20 cellular contexts compared by ENCODE assay signal in the genomic region with DNA sequence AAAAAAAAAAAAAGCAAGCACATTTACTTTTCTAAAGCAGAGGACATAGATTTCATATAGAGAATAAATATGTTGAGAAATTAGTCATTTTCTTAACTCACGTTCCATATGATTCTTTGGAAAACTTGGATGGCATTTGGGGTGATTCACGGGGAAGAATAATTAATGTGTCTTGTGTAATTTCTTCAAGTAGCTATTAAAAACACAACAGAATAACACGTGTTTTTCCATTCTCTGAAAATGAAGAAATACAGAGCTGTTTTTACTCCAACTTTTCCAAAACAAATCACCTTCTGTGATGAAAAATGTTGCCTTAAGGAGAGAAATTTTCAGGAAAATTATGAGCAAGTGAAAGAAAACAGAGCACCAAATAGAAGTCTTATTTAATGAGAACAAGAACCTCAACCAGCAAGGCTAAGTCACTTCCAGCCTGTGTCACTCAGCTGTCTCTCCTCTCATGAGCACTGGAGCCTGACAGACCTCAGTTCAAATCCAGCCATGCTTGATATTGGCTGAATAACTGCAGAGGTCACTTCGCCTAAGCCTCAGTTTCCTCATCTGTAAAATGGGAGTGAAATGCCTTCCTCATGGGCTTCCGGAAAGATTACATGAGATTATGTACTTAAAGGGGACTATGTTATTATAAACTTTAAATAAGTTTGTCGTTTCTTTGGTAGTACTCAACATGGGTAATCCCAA. TPM values are rescaled to one million over a fixed set of nuclear protein-coding genes. Genes with fewer than 3 reads are reported as not detected.
DNase-seq lines count a peak whose midpoint lies in the region; ATAC-seq lines count a peak whose summit lies in the region.
"Had no signal": no experiment of that assay in that cellular context is flagged by ENCODE, and none has a peak within 500 bp of the region (broad histone marks: within the 10 kb centered on the region; RNA-seq: fewer than 3 reads in every experiment).

No MANE protein-coding gene starts in this region.

- no peaks in the 10 kb centered on the region for H3K36me3 Mint-ChIP-seq in activated CD8-positive, alpha-beta T cell treated with anti-CD3 and anti-CD28 coated beads, Interleukin-2, amount 10 ng/mL, durations not matched to agents 7 days and 5 days (ENCODE audit: low read depth)

- H3K27ac Mint-ChIP-seq in activated CD8-positive, alpha-beta T cell treated with anti-CD3 and anti-CD28 coated beads, Interleukin-2, amount 10 ng/mL, durations not matched to agents 7 days and 5 days = no peak overlapping the region

- DNase-seq in EH (ENCODE audit: low read depth) (peak; percentile 54), amniotic epithelial cell (ENCODE audit: low read depth) (peak; percentile 80), fibroblast of gingiva (ENCODE audit: low read depth) (peak; percentile 38), SW 1271 (lab: John Stamatoyannopoulos, UW) (no peak), KG1 (lab: John Stamatoyannopoulos, UW) (no peak), pons (ENCODE audit: low spot score) (no peak)
- no peak for DNase-seq in activated CD8-positive, alpha-beta T cell treated with anti-CD3 and anti-CD28 coated beads, Interleukin-2, amount 10 ng/mL, durations not matched to agents 7 days and 5 days
- DNase-seq: Calu3, DMS79 treated with DMSO at 0.1 percent for 48 hours, Kasumi-1, MV-4-11, NCI-H1105, NCI-H2029, NCI-H446, NCI-H524 treated with DMSO at 0.1 percent for 48 hours, NCI-H82, PC-9, SJCRH30 had no signal

- no peak for ATAC-seq in activated CD8-positive, alpha-beta T cell treated with anti-CD3 and anti-CD28 coated beads, Interleukin-2, amount 10 ng/mL, durations not matched to agents 7 days and 5 days
- ATAC-seq: Right ventricle myocardium inferior, SK-N-SH treated with all-trans-retinoic acid at 6 μM for 48 hours had no signal

- POLR2A ChIA-PET in activated CD8-positive, alpha-beta T cell treated with anti-CD3 and anti-CD28 coated beads, Interleukin-2, amount 10 ng/mL, durations not matched to agents 7 days and 5 days (lab: Charles Lee) = no interaction called here

- H3K9me3 Mint-ChIP-seq in activated CD8-positive, alpha-beta T cell treated with anti-CD3 and anti-CD28 coated beads, Interleukin-2, amount 10 ng/mL, durations not matched to agents 7 days and 5 days (ENCODE audit: insufficient read depth) = no peaks in the 10 kb centered on the region

- H3K27me3 Mint-ChIP-seq in activated CD8-positive, alpha-beta T cell treated with anti-CD3 and anti-CD28 coated beads, Interleukin-2, amount 10 ng/mL, durations not matched to agents 7 days and 5 days (ENCODE audit: low read depth) = peaks cover 2% of the 10 kb centered on the region

- CTCF ChIA-PET in activated CD8-positive, alpha-beta T cell treated with anti-CD3 and anti-CD28 coated beads, Interleukin-2, amount 10 ng/mL, durations not matched to agents 7 days and 5 days (lab: Charles Lee) = no interaction called here

- H3K4me1 Mint-ChIP-seq in activated CD8-positive, alpha-beta T cell treated with anti-CD3 and anti-CD28 coated beads, Interleukin-2, amount 10 ng/mL, durations not matched to agents 7 days and 5 days (ENCODE audit: low read depth) = no peaks in the 10 kb centered on the region

- no peak overlapping the region for H3K4me3 Mint-ChIP-seq in activated CD8-positive, alpha-beta T cell treated with anti-CD3 and anti-CD28 coated beads, Interleukin-2, amount 10 ng/mL, durations not matched to agents 7 days and 5 days

RNA-seq across cellular contexts. Expression of a gene that starts 42.8 kb away (rescaled TPM):
- not detected for total RNA-seq in activated CD8-positive, alpha-beta T cell treated with anti-CD3 and anti-CD28 coated beads, Interleukin-2, amount 10 ng/mL, durations not matched to agents 7 days and 5 days

Comparison
In these comparisons a context has a peak if more than half of its experiments do, and no peak if none do; other contexts are left out.
1. DNase-seq: peak in EH (single experiment), amniotic epithelial cell (single experiment) and fibroblast of gingiva (single experiment); none in SW 1271 (0 of 2), KG1 (single experiment), pons (single experiment) and activated CD8-positive, alpha-beta T cell treated with anti-CD3 and anti-CD28 coated beads, Interleukin-2, amount 10 ng/mL, durations not matched to agents 7 days and 5 days (single experiment).